ENCODE assay signal across 15 cellular contexts in genomic region chr5:71719092-71719964, GRCh38. TPM values are rescaled to one million over a fixed set of nuclear protein-coding genes. Genes with fewer than 3 reads are reported as not detected.
A peak's percentile ranks its signal among the peaks of the same experiment; 100 is the strongest.
DNase-seq lines count a peak whose midpoint lies in the region; ATAC-seq, FAIRE-seq and TF ChIP-seq lines count a peak whose summit lies in the region.
"Had no signal": no experiment of that assay in that cellular context is flagged by ENCODE, and none has a peak within 500 bp of the region (broad histone marks: within the 10 kb centered on the region; RNA-seq: fewer than 3 reads in every experiment).

TSS of gene CARTPT (plus strand) at chr5:71719275. CDS start at chr5:71719294, 19 bp downstream.

- no peak for TF ChIP-seq RAD21 in GM12878 (IDR thresholded peaks at IDR 0.05; ENCODE audit: insufficient read depth, low read depth, low read length)

- H3K27me3 ChIP-seq in HAP-1 (ENCODE audit: low read depth) (peaks cover 46% of the 10 kb centered on the region), GM12878 (replicated peaks in 1 of 2; ENCODE audit: control insufficient read depth in 2 of 2, insufficient read depth in 2 of 2, low read length in 1 of 2) (peaks cover 0 to 10% of the 10 kb centered on the region in 2 experiments; a peak in 3 of 4 replicates), sigmoid colon (peaks cover 16 to 45% (median 19%) of the 10 kb centered on the region in 3 donors)

- no peak for TF ChIP-seq EP300 in GM12878 (IDR thresholded peaks at IDR 0.05; ENCODE audit: borderline replicate concordance in 1 of 2, control insufficient read depth in 1 of 2, low read depth in 2 of 2, low read length in 2 of 2)
- TF ChIP-seq EP300 in sigmoid colon (IDR thresholded peaks at IDR 0.05): no peak

- RAD21 ChIA-PET in GM12878 (lab: Charles Lee; ENCODE audit: unreplicated experiment): no interaction called here

- TF ChIP-seq CTCF in GM12878 (IDR thresholded peaks at IDR 0.05 in 2 of 3, conservative IDR thresholded peaks at IDR 0.05 in 1 of 3; ENCODE audit: control insufficient read depth in 2 of 3, extremely low read depth in 1 of 3, insufficient read depth in 1 of 3, low read depth in 3 of 3, low read length in 3 of 3) (no peak), sigmoid colon (IDR thresholded peaks at IDR 0.05) (no peak)

- H2AFZ ChIP-seq in GM12878 (ENCODE audit: control insufficient read depth, low read depth, low read length): no peak within 1 kb of the TSS

- TF ChIP-seq POLR2A in GM12878 (IDR thresholded peaks at IDR 0.05; ENCODE audit: low read depth, low read length) (no peak), sigmoid colon (IDR thresholded peaks at IDR 0.05) (no peak)

- no peak within 1 kb of the TSS for H3K9ac ChIP-seq in GM12878 (ENCODE audit: control insufficient read depth, insufficient read depth, low read length)

- no peaks in the 10 kb centered on the region for H3K9me3 ChIP-seq in HAP-1
- no peaks in the 10 kb centered on the region for H3K9me3 ChIP-seq in GM12878 (replicated peaks; ENCODE audit: control insufficient read depth, insufficient read depth, low read length)
- H3K9me3 ChIP-seq in sigmoid colon: no peaks in the 10 kb centered on the region
- H3K9me3 ChIP-seq: right lobe of liver had no signal

- no peaks in the 10 kb centered on the region for H3K79me2 ChIP-seq in GM12878 (ENCODE audit: control insufficient read depth, insufficient read depth, low read length)

- peak; percentile 13 for DNase-seq in AG08396 (ENCODE audit: low spot score)
- peak; percentile 11 to 67 for DNase-seq in HAP-1 (ENCODE audit: low spot score in 2 of 2)
- no peak for DNase-seq in GM12878 (ENCODE audit: low read depth, low spot score)
- peak; percentile 86 for DNase-seq in islet precursor cell
- DNase-seq in sigmoid colon: no peak
- no peak for DNase-seq in 8988T
- DNase-seq in stimulated activated CD8-positive, alpha-beta memory T cell treated with anti-CD3 and anti-CD28 coated beads, Interleukin-4, amount 100 ng/mL, for 48 hours: no peak
- DNase-seq: activated T-cell treated with anti-CD3 and anti-CD28 coated beads, Interleukin-2, amount 50 U/mL, for 4 hours; HCEC 1CT; NCI-H510A treated with DMSO at 0.1 percent for 48 hours; right lobe of liver; T-helper 17 cell had no signal

- intact Hi-C loops in GM12878 (cut with micrococcal nuclease; ENCODE audit: unreplicated experiment): no loop called here
- intact Hi-C loops in sigmoid colon (cut with DNase I): no loop called here

- SMC1A ChIA-PET in GM12878 (lab: Charles Lee; ENCODE audit: uncharacterized antibody, unreplicated experiment): no interaction called here

- no peaks in the 10 kb centered on the region for H3K36me3 ChIP-seq in HAP-1 (replicated peaks)
- H3K36me3 ChIP-seq in GM12878 (ENCODE audit: control insufficient read depth in 2 of 2, insufficient read depth in 2 of 2, low read length in 1 of 2): no peaks in the 10 kb centered on the region
- H3K36me3 ChIP-seq in sigmoid colon: no peaks in the 10 kb centered on the region
- H3K36me3 ChIP-seq: right lobe of liver had no signal

- no peak within 1 kb of the TSS for H3K27ac ChIP-seq in GM12878 (ENCODE audit: control insufficient read depth, insufficient read depth)
- H3K27ac ChIP-seq in sigmoid colon: no peak within 1 kb of the TSS
- H3K27ac ChIP-seq: HL-60, right lobe of liver had no signal

- no peaks in the 10 kb centered on the region for H4K20me1 ChIP-seq in GM12878 (ENCODE audit: control insufficient read depth, insufficient read depth)

- H3K4me2 ChIP-seq in GM12878 (ENCODE audit: control insufficient read depth, insufficient read depth): no peak within 1 kb of the TSS

- CTCF ChIA-PET in GM12878 (lab: Yijun Ruan, JAX): no interaction called here

- 57% methylated on average over 54 of the region's 63 CpGs for WGBS in GM12878 (ENCODE audit: insufficient coverage, insufficient replicate concordance, low lambda C conversion rate, missing lambda C conversion rate)
- 10 to 26% methylated on average over 63 of the region's 63 CpGs for WGBS in sigmoid colon, 2 donors

- no peak for ATAC-seq in GM12878
- no peak for ATAC-seq in HG03520 (IDR thresholded peaks at IDR 0.05; ENCODE audit: unreplicated experiment)
- ATAC-seq: activated T-cell treated with anti-CD3 and anti-CD28 coated beads, Interleukin-2, amount 50 U/mL, for 4 hours; T-helper 17 cell had no signal

- POLR2A ChIA-PET in GM12878 (lab: Charles Lee): no interaction called here

- H3K4me3 ChIP-seq in HAP-1: no peak within 1 kb of the TSS
- no peak within 1 kb of the TSS for H3K4me3 ChIP-seq in GM12878
- no peak within 1 kb of the TSS for H3K4me3 ChIP-seq in sigmoid colon
- H3K4me3 ChIP-seq: right lobe of liver had no signal

- in situ Hi-C loops in HAP-1 (cut with MboI; ENCODE audit: low sequenced_read_pairs): no loop called here
- in situ Hi-C loops in GM12878 (cut with MboI): no loop called here

- BruUV-seq in GM12878 (replicated peaks; lab: Mats Ljungman, UMichigan): no TSS peak

- FAIRE-seq in GM12878 (lab: Jason Lieb, UNC): no peak
- FAIRE-seq: D721Med had no signal

- H3K4me1 ChIP-seq in HAP-1: no peaks in the 10 kb centered on the region
- no peaks in the 10 kb centered on the region for H3K4me1 ChIP-seq in GM12878 (ENCODE audit: control insufficient read depth, insufficient read depth, low read length)
- no peaks in the 10 kb centered on the region for H3K4me1 ChIP-seq in sigmoid colon
- H3K4me1 ChIP-seq: right lobe of liver had no signal

TF ChIP-seq in GM12878, 131 proteins besides CTCF, POLR2A, EP300 and RAD21:
- TF ChIP-seq REST (IDR thresholded peaks at IDR 0.05; ENCODE audit: low read depth, low read length): peak; percentile 75; the same call in 1 of the 2 replicates
- TF ChIP-seq FOXM1 (IDR thresholded peaks at IDR 0.05; ENCODE audit: low read depth, low read length): no peak

RNA-seq across cellular contexts. Expression of gene CARTPT, which starts in this region (rescaled TPM):
- total RNA-seq in GM12878 (2013; cell fraction: nucleolus; rRNA removed): not detected in 2 replicates
- not detected in 2 replicates for total RNA-seq in GM12878 (2014; rRNA removed)
- total RNA-seq in GM12878 (2014; rRNA removed; fragmentation: Illumina TruSeq; extraction: Trizol): not detected in 2 replicates
- not detected in 2 replicates for total RNA-seq in GM12878 (2021)
- polyA plus RNA-seq in GM12878 (2011; ENCODE audit: low read depth): not detected
- polyA plus RNA-seq in GM12878 (2011; rRNA removed): not detected in 2 replicates
- polyA plus RNA-seq in GM12878 (2011; cell fraction: cytosol; rRNA removed): not detected in 2 replicates
- not detected in 2 replicates for polyA plus RNA-seq in GM12878 (2011; cell fraction: nucleus; rRNA removed)
- polyA plus RNA-seq in GM12878 (2012): not detected in 2 replicates
- not detected in 2 replicates for polyA plus RNA-seq in GM12878 (2014; fragmentation: Illumina TruSeq; extraction: Trizol)
- polyA plus RNA-seq in GM12878 (2014; fragmentation: Nextera tagmentation; extraction: Ambion mirVana): not detected
- not detected in 2 replicates for polyA plus RNA-seq in GM12878 (2014; rRNA removed)
- polyA plus RNA-seq in GM12878 (2016; fragmentation: Nextera tagmentation; extraction: Ambion mirVana): not detected
- polyA minus RNA-seq in GM12878 (2011; rRNA and poly(A)+ RNA removed): not detected in 2 replicates
- polyA minus RNA-seq in GM12878 (2011; cell fraction: cytosol; rRNA and poly(A)+ RNA removed): not detected in 2 replicates
- polyA minus RNA-seq in GM12878 (2011; cell fraction: nucleus; rRNA and poly(A)+ RNA removed): not detected in 2 replicates
- total RNA-seq in sigmoid colon: 10 to 100 TPM in 3 of 4 donors, 1 to 10 TPM in 1; 8.4 to 39.8 (median 18.2) TPM
- polyA plus RNA-seq in sigmoid colon: 1 to 10 TPM in 1 of 3 donors, not detected in 2; 4.4 TPM
- total RNA-seq: activated T-cell treated with anti-CD3 and anti-CD28 coated beads, Interleukin-2, amount 50 U/mL, for 4 hours; right lobe of liver; T-helper 17 cell had no signal

Comparison
In these comparisons a context has a peak if more than half of its experiments do, and no peak if none do; other contexts are left out.
1. RNA of gene CARTPT (total RNA-seq): 8.4 to 39.8 TPM in sigmoid colon; not detected in GM12878; every median in the first group is over 4 times any median in the second.
2. DNase-seq: peak in AG08396 (single experiment), HAP-1 (2 of 2) and islet precursor cell (single experiment); none in GM12878 (single experiment), sigmoid colon (single experiment), 8988T (single experiment) and stimulated activated CD8-positive, alpha-beta memory T cell treated with anti-CD3 and anti-CD28 coated beads, Interleukin-4, amount 100 ng/mL, for 48 hours (single experiment).